Comparison of ENCODE assay signal across 8 cellular contexts in genomic region chr12:13362260-13362841, GRCh38.
DNase-seq lines count a peak whose midpoint lies in the region; ATAC-seq and TF ChIP-seq lines count a peak whose summit lies in the region.

No MANE protein-coding gene starts in this region.

- H3K9me3 Mint-ChIP-seq in HFFc6 (no peaks in the 10 kb centered on the region), T-cell (no peaks in the 10 kb centered on the region), memory B cell (no peaks in the 10 kb centered on the region)

- DNase-seq in SIG-M5 treated with dmso at 0.1 percent for 504 hours (lab: John Stamatoyannopoulos, UW; ENCODE audit: unreplicated experiment) (peak; percentile 56), SIG-M5 (lab: John Stamatoyannopoulos, UW) (no peak), HFFc6 (peak; percentile 43), NCI-H1092 (lab: John Stamatoyannopoulos, UW) (peak; percentile 67), T-cell (peak in 18 of 34 experiments; percentile 0 to 26 (median 8)), ecto neural progenitor cell (ENCODE audit: low spot score) (peak; percentile 86), memory B cell (ENCODE audit: low spot score in 2 of 2) (peak; percentile 59 to 65), stomach (peak; percentile 85)

- ATAC-seq in T-cell (replicated peaks in 1 of 4): peak in 1 of 4 experiments; percentile 40
- peak; percentile 95 for ATAC-seq in memory B cell (ENCODE audit: low read depth)

- TF ChIP-seq EP300 in stomach (IDR thresholded peaks at IDR 0.05): no peak

- CTCF ChIA-PET in T-cell (lab: Charles Lee): interaction anchor here (0.5 to 1.1 kb wide), 4 partner anchors 10 to 1353 kb away, joined by 3 to 5 read pairs (median 4); no protein-coding TSS in a partner anchor

- peak; percentile 90 for TF ChIP-seq CTCF in HFFc6 (IDR thresholded peaks at IDR 0.05)
- TF ChIP-seq CTCF in stomach (IDR thresholded peaks at IDR 0.05): peak in 5 of 7 experiments; percentile 68 to 85 (median 73)

- H3K4me1 Mint-ChIP-seq in HFFc6 (ENCODE audit: low read depth) (no peaks in the 10 kb centered on the region), T-cell (no peaks in the 10 kb centered on the region), memory B cell (peaks cover 5% of the 10 kb centered on the region)

- WGBS in stomach, 5 donors: 32 to 49% (median 41%) methylated on average over 5 of the region's 5 CpGs

- no peak for TF ChIP-seq POLR2A in stomach (IDR thresholded peaks at IDR 0.05)

- POLR2A ChIA-PET in T-cell (lab: Charles Lee): no interaction called here

- H3K27me3 ChIP-seq in stomach: no peaks in the 10 kb centered on the region

- H3K36me3 Mint-ChIP-seq in HFFc6 (ENCODE audit: low read depth): no peaks in the 10 kb centered on the region
- H3K36me3 Mint-ChIP-seq in T-cell: no peaks in the 10 kb centered on the region
- H3K36me3 Mint-ChIP-seq in memory B cell: no peaks in the 10 kb centered on the region

- H3K27me3 Mint-ChIP-seq in HFFc6 (ENCODE audit: insufficient read depth) (peaks cover 17% of the 10 kb centered on the region), T-cell (peaks cover 21 to 27% of the 10 kb centered on the region in 2 donors), memory B cell (no peaks in the 10 kb centered on the region)

- no peak overlapping the region for H3K27ac Mint-ChIP-seq in HFFc6
- H3K27ac Mint-ChIP-seq in T-cell: no peak overlapping the region
- H3K27ac Mint-ChIP-seq in memory B cell: no peak overlapping the region

- no peak overlapping the region for H3K4me3 Mint-ChIP-seq in HFFc6
- H3K4me3 Mint-ChIP-seq in T-cell: no peak overlapping the region
- no peak overlapping the region for H3K4me3 Mint-ChIP-seq in memory B cell

- no peaks in the 10 kb centered on the region for H3K4me1 ChIP-seq in stomach

- H3K36me3 ChIP-seq in stomach: no peaks in the 10 kb centered on the region

- no peaks in the 10 kb centered on the region for H3K9me3 ChIP-seq in stomach

- no peak overlapping the region for H3K27ac ChIP-seq in stomach

- intact Hi-C loops in stomach (cut with DNase I; ENCODE audit: low total_unique reads): loop anchor here (10.0 kb wide), 1 partner anchor 172 kb away; no protein-coding TSS in a partner anchor

- no peak overlapping the region for H3K4me3 ChIP-seq in stomach
